ENCODE assay signal across 1 cellular context in genomic region chr6:44396968-44397367, GRCh38.
TF ChIP-seq lines count a peak whose summit lies in the region.

No MANE protein-coding gene starts in this region.

TF ChIP-seq in IMR-90, 13 proteins besides CTCF, POLR2A, EP300 and RAD21:
- 0 out of 2 replicates have a peak, but pooled peaks have one; percentile 5 for TF ChIP-seq CEBPB (IDR thresholded peaks at IDR 0.05; ENCODE audit: low read depth, low read length)
- TF ChIP-seq SMC3 (IDR thresholded peaks at IDR 0.05; ENCODE audit: low read depth, low read length), result no peak
- TF ChIP-seq FOS (IDR thresholded peaks at IDR 0.05; ENCODE audit: low read depth, low read length), result no peak
